ENCODE assay signal across 39 cellular contexts in the genomic region with DNA sequence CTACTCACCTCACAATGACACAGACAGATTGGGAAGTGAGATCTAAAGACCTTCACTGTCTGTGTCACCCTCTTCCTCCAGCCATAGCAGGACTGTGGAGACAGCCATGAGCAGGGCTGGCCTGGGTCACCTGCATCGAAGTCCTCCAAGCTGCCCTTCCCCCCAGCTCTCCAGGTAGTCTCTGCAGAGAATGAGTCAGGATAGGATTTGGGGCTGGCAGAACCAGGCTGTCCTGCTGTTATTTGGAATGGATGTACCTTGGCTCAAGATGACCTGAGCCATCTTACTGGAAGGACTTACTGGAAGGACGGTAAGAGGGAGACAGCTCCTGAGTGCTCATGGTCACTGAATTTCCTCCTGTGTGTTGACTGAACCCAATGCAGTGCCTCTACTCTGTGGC. TPM values are rescaled to one million over a fixed set of nuclear protein-coding genes. Genes with fewer than 3 reads are reported as not detected.
"Had no signal": no experiment of that assay in that cellular context is flagged by ENCODE, and none has a peak within 500 bp of the region (broad histone marks: within the 10 kb centered on the region; RNA-seq: fewer than 3 reads in every experiment).

No MANE protein-coding gene starts in this region.

- H3K4me3 ChIP-seq: PC-9 had no signal

- H3K9ac ChIP-seq: KMS-11 had no signal

- H3K27ac ChIP-seq: KMS-11, PC-9, RWPE1, VCaP had no signal

- H3K4me3 Mint-ChIP-seq: activated B cell treated with CpG ODN at 0.5 μM for 24 hours; activated CD4-positive, alpha-beta memory T cell treated with anti-CD3 and anti-CD28 coated beads for 36 hours; activated CD8-positive, alpha-beta memory T cell treated with anti-CD3 and anti-CD28 coated beads, Interleukin-2, amount 10 ng/mL, durations not matched to agents 7 days and 5 days; activated naive CD4-positive, alpha-beta T cell treated with anti-CD3 and anti-CD28 coated beads, Interleukin-2, amount 50 U/mL, for 24 hours; brain; central memory CD8-positive, alpha-beta T cell; T-cell; T-helper 17 cell had no signal

- H2AFZ ChIP-seq: PC-9 had no signal

- H3K36me3 Mint-ChIP-seq: activated CD4-positive, alpha-beta memory T cell treated with anti-CD3 and anti-CD28 coated beads for 36 hours; activated CD8-positive, alpha-beta memory T cell treated with anti-CD3 and anti-CD28 coated beads, Interleukin-2, amount 10 ng/mL, durations not matched to agents 7 days and 5 days; activated naive CD4-positive, alpha-beta T cell treated with anti-CD3 and anti-CD28 coated beads, Interleukin-2, amount 50 U/mL, for 24 hours; brain; T-cell had no signal

- H3K9me3 Mint-ChIP-seq: activated CD4-positive, alpha-beta memory T cell treated with anti-CD3 and anti-CD28 coated beads for 36 hours; activated naive CD4-positive, alpha-beta T cell treated with anti-CD3 and anti-CD28 coated beads, Interleukin-2, amount 50 U/mL, for 24 hours; central memory CD8-positive, alpha-beta T cell had no signal

- H3K4me1 Mint-ChIP-seq: activated naive CD4-positive, alpha-beta T cell treated with anti-CD3 and anti-CD28 coated beads, Interleukin-2, amount 50 U/mL, for 24 hours; brain; central memory CD8-positive, alpha-beta T cell; T-cell had no signal

- ATAC-seq: activated CD8-positive, alpha-beta memory T cell treated with anti-CD3 and anti-CD28 coated beads, Interleukin-2, amount 10 ng/mL, durations not matched to agents 7 days and 5 days; Right ventricle myocardium inferior; SK-N-SH treated with all-trans-retinoic acid at 6 μM for 48 hours; T-cell; T-helper 17 cell had no signal

- H3K4me2 ChIP-seq: KMS-11, PC-9 had no signal

- DNase-seq: activated B cell treated with CpG ODN at 0.5 μM for 24 hours; activated CD4-positive, alpha-beta memory T cell treated with anti-CD3 and anti-CD28 coated beads for 36 hours; activated CD4-positive, alpha-beta T cell treated with anti-CD3 and anti-CD28 coated beads for 4 hours; activated CD4-positive, alpha-beta T cell treated with anti-CD3 and anti-CD28 coated beads, Interleukin-2, amount 50 U/mL, for 1 hour; activated CD4-positive, CD25-positive, alpha-beta regulatory T cell treated with anti-CD3 and anti-CD28 coated beads, Interleukin-2, amount 50 U/mL, for 72 hours; activated CD8-positive, alpha-beta memory T cell treated with anti-CD3 and anti-CD28 coated beads for 24 hours; activated CD8-positive, alpha-beta memory T cell treated with anti-CD3 and anti-CD28 coated beads, Interleukin-2, amount 10 ng/mL, durations not matched to agents 7 days and 5 days; activated CD8-positive, alpha-beta memory T cell treated with anti-CD3 and anti-CD28 coated beads, Interleukin-2, amount 50 U/mL, for 48 hours; activated gamma-delta T cell; activated naive CD4-positive, alpha-beta T cell treated with Interleukin-2 at 50 U/mL for 16 hours; activated T-cell treated with anti-CD3 and anti-CD28 coated beads, Interleukin-2, amount 50 U/mL, for 48 hours; anterior cingulate cortex; MM.1S; MV-4-11; NCI-H1092; NCI-H1436 treated with DMSO at 0.1 percent for 48 hours; NCI-H187; NCI-H2029 treated with DMSO at 0.1 percent for 48 hours; NCI-H2107; NCI-H2171; NCI-H510A; NCI-H526; NCI-H748 treated with DMSO at 0.1 percent for 48 hours; NK-92 treated with Interleukin-12 subunit alpha and Interleukin-12 subunit beta, amount 100 ng/mL, for 24 hours; PC-9; SIG-M5; T-cell; T-helper 17 cell had no signal

- H3K27ac Mint-ChIP-seq: activated B cell treated with CpG ODN at 0.5 μM for 24 hours; activated CD4-positive, alpha-beta memory T cell treated with anti-CD3 and anti-CD28 coated beads for 36 hours; activated CD8-positive, alpha-beta memory T cell treated with anti-CD3 and anti-CD28 coated beads, Interleukin-2, amount 10 ng/mL, durations not matched to agents 7 days and 5 days; activated naive CD4-positive, alpha-beta T cell treated with anti-CD3 and anti-CD28 coated beads, Interleukin-2, amount 50 U/mL, for 24 hours; brain; T-cell; T-helper 17 cell had no signal

RNA-seq across cellular contexts. Expression of gene GGTLC2, which starts 29.2 kb away (rescaled TPM):
- total RNA-seq: activated B cell treated with CpG ODN at 0.5 μM for 24 hours; activated CD4-positive, alpha-beta memory T cell treated with anti-CD3 and anti-CD28 coated beads for 36 hours; activated CD8-positive, alpha-beta memory T cell treated with anti-CD3 and anti-CD28 coated beads, Interleukin-2, amount 10 ng/mL, durations not matched to agents 7 days and 5 days; LHCN-M2; OCI-LY7; PC-9; Right ventricle myocardium inferior; SK-MEL-5; T-cell; T-helper 17 cell had no signal
